14 cellular contexts compared by ENCODE assay signal in genomic region chr1:13901597-13901996, GRCh38.
"Had no signal": no experiment of that assay in that cellular context is flagged by ENCODE, and none has a peak within 500 bp of the region (broad histone marks: within the 10 kb centered on the region; RNA-seq: fewer than 3 reads in every experiment).

No MANE protein-coding gene starts in this region.

- H3K4me3 ChIP-seq: colonic mucosa, hepatocyte, psoas muscle had no signal

- FAIRE-seq: small intestine had no signal

- H3K27ac ChIP-seq: colonic mucosa, hepatocyte, psoas muscle had no signal

- ATAC-seq: left colon, psoas muscle had no signal

- H3K9me3 ChIP-seq: colonic mucosa, psoas muscle had no signal

- H3K27me3 ChIP-seq: colonic mucosa, hepatocyte had no signal

- H3K4me1 ChIP-seq: colonic mucosa, psoas muscle had no signal

- DNase-seq: colonic mucosa; dermis blood vessel endothelial cell; head of caudate nucleus; left colon; mesendoderm; naive B cell; psoas muscle; retina; small intestine; stimulated activated CD4-positive, alpha-beta T cell treated with anti-CD3 and anti-CD28 coated beads, Interleukin-12 subunit alpha, Interleukin-12 subunit beta, amount 100 ng/mL, for 4 hours; stimulated activated CD4-positive, alpha-beta T cell treated with anti-CD3 and anti-CD28 coated beads, Interleukin-2, amount 100 ng/mL, for 48 hours; stimulated activated naive CD4-positive, alpha-beta T cell treated with Interleukin-2 at 50 U/mL for 16 hours; trophoblast cell had no signal

- H3K36me3 ChIP-seq: colonic mucosa had no signal
